ENCODE assay signal across 9 cellular contexts in the genomic region with DNA sequence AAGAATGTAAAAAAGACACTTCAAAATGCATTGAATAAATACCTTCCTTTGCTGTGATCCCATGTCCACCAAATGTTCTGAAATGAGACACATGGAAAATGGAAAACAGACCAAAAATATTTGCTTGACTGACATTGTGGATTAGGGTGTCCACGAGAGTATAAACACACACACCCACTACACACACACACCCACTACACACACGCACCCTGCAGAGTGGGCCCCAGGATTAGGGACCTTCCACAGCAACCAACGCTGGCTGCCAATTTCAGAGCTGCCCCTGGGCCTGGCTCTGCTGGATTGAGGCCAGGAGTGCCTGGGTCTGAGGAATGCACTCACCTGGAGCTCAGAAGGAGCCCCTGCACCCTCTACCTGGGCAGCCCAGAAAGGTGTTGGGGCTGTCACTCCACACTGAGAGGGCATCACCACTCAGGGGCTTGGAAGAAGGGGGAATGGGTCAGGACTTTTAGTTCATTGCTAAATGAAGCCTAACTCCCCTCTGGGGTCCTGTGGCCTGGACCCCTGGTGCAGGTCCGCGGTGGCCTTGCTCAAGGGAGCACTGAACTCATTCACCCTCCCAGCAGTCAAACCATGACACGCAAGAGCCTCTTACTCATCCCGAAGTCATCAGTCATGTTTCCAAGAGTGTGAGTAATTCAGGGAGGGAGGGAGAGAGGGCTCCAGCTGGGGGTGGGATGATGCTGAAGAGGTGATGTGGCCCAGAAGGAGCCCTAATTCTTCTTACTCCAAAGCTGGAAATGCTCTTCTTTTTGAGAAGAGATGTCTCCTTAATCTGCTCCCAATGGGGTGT. TPM values are rescaled to one million over a fixed set of nuclear protein-coding genes. Genes with fewer than 3 reads are reported as not detected.
DNase-seq lines count a peak whose midpoint lies in the region; ATAC-seq and TF ChIP-seq lines count a peak whose summit lies in the region.
"Had no signal": no experiment of that assay in that cellular context is flagged by ENCODE, and none has a peak within 500 bp of the region (broad histone marks: within the 10 kb centered on the region; RNA-seq: fewer than 3 reads in every experiment).

No MANE protein-coding gene starts in this region.

- CTCF ChIA-PET in activated CD4-positive, alpha-beta T cell treated with anti-CD3 and anti-CD28 coated beads for 36 hours (lab: Charles Lee): interaction anchor here (0.5 to 1.4 kb wide), 7 partner anchors 21 to 763 kb away, joined by 3 to 5 read pairs (median 4); no protein-coding TSS in a partner anchor
- CTCF ChIA-PET in activated CD4-positive, alpha-beta memory T cell treated with anti-CD3 and anti-CD28 coated beads, Interleukin-2, amount 10 ng/mL, durations not matched to agents 7 days and 5 days (lab: Charles Lee): interaction anchor here (0.9 to 1.5 kb wide), 4 partner anchors 10 to 762 kb away, joined by 3 to 4 read pairs (median 3); no protein-coding TSS in a partner anchor

- H3K27ac Mint-ChIP-seq in activated CD4-positive, alpha-beta T cell treated with anti-CD3 and anti-CD28 coated beads for 36 hours: peak overlapping the region; percentile 97
- no peak overlapping the region for H3K27ac Mint-ChIP-seq in activated CD4-positive, alpha-beta memory T cell treated with anti-CD3 and anti-CD28 coated beads, Interleukin-2, amount 10 ng/mL, durations not matched to agents 7 days and 5 days
- H3K27ac Mint-ChIP-seq: memory B cell had no signal

- H3K27me3 Mint-ChIP-seq in activated CD4-positive, alpha-beta T cell treated with anti-CD3 and anti-CD28 coated beads for 36 hours: no peaks in the 10 kb centered on the region
- H3K27me3 Mint-ChIP-seq in activated CD4-positive, alpha-beta memory T cell treated with anti-CD3 and anti-CD28 coated beads, Interleukin-2, amount 10 ng/mL, durations not matched to agents 7 days and 5 days: no peaks in the 10 kb centered on the region

- H3K36me3 Mint-ChIP-seq in activated CD4-positive, alpha-beta T cell treated with anti-CD3 and anti-CD28 coated beads for 36 hours (ENCODE audit: low read depth): peaks cover 2% of the 10 kb centered on the region
- peaks cover 6% of the 10 kb centered on the region for H3K36me3 Mint-ChIP-seq in activated CD4-positive, alpha-beta memory T cell treated with anti-CD3 and anti-CD28 coated beads, Interleukin-2, amount 10 ng/mL, durations not matched to agents 7 days and 5 days (ENCODE audit: low read depth)
- H3K36me3 Mint-ChIP-seq: memory B cell had no signal

- H3K4me3 Mint-ChIP-seq in activated CD4-positive, alpha-beta T cell treated with anti-CD3 and anti-CD28 coated beads for 36 hours: peak overlapping the region; percentile 53
- H3K4me3 Mint-ChIP-seq in activated CD4-positive, alpha-beta memory T cell treated with anti-CD3 and anti-CD28 coated beads, Interleukin-2, amount 10 ng/mL, durations not matched to agents 7 days and 5 days: no peak overlapping the region
- H3K4me3 Mint-ChIP-seq: memory B cell had no signal

- peaks cover 81% of the 10 kb centered on the region for H3K4me1 Mint-ChIP-seq in activated CD4-positive, alpha-beta T cell treated with anti-CD3 and anti-CD28 coated beads for 36 hours
- peaks cover 64% of the 10 kb centered on the region for H3K4me1 Mint-ChIP-seq in activated CD4-positive, alpha-beta memory T cell treated with anti-CD3 and anti-CD28 coated beads, Interleukin-2, amount 10 ng/mL, durations not matched to agents 7 days and 5 days
- H3K4me1 Mint-ChIP-seq: memory B cell had no signal

- POLR2A ChIA-PET in activated CD4-positive, alpha-beta T cell treated with anti-CD3 and anti-CD28 coated beads for 36 hours (lab: Charles Lee): interaction anchor here (0.5 to 1.6 kb wide), 3 partner anchors 35 to 55 kb away, joined by 3 to 5 read pairs (median 4); a partner anchor contains a TSS
- POLR2A ChIA-PET in activated CD4-positive, alpha-beta memory T cell treated with anti-CD3 and anti-CD28 coated beads, Interleukin-2, amount 10 ng/mL, durations not matched to agents 7 days and 5 days (lab: Charles Lee): interaction anchor here (0.6 to 1.4 kb wide), 3 partner anchors 31 to 555 kb away, joined by 3 to 6 read pairs (median 4); a partner anchor contains a TSS

- H3K9me3 Mint-ChIP-seq in activated CD4-positive, alpha-beta T cell treated with anti-CD3 and anti-CD28 coated beads for 36 hours (ENCODE audit: low read depth): peaks cover 2% of the 10 kb centered on the region
- H3K9me3 Mint-ChIP-seq in activated CD4-positive, alpha-beta memory T cell treated with anti-CD3 and anti-CD28 coated beads, Interleukin-2, amount 10 ng/mL, durations not matched to agents 7 days and 5 days: no peaks in the 10 kb centered on the region

- no peak for TF ChIP-seq CTCF in foreskin keratinocyte (conservative IDR thresholded peaks at IDR 0.05)

- peak overlapping the region; percentile 98 for H3K27ac ChIP-seq in foreskin keratinocyte

- H3K4me1 ChIP-seq in foreskin keratinocyte: peaks cover 33% of the 10 kb centered on the region

- DNase-seq in activated CD4-positive, alpha-beta T cell treated with anti-CD3 and anti-CD28 coated beads for 36 hours: peak; percentile 85
- DNase-seq in activated CD4-positive, alpha-beta T cell treated with anti-CD3 and anti-CD28 coated beads, Interleukin-2, amount 50 U/mL, for 1 hour: no peak
- peak; percentile 33 for DNase-seq in activated CD4-positive, alpha-beta memory T cell treated with anti-CD3 and anti-CD28 coated beads, Interleukin-2, amount 10 ng/mL, durations not matched to agents 7 days and 5 days
- peak; percentile 94 to 98 for DNase-seq in foreskin keratinocyte
- DNase-seq in stimulated activated CD8-positive, alpha-beta memory T cell treated with anti-CD3 and anti-CD28 coated beads, Interleukin-4, amount 100 ng/mL, for 48 hours: peak; percentile 74
- DNase-seq in HuH-7.5 (ENCODE audit: low spot score): no peak
- DNase-seq in NCI-H526 (lab: John Stamatoyannopoulos, UW): no peak
- no peak for DNase-seq in COLO668 (lab: John Stamatoyannopoulos, UW; ENCODE audit: unreplicated experiment)

- H3K27me3 ChIP-seq in foreskin keratinocyte: no peaks in the 10 kb centered on the region

- intact Hi-C loops in activated CD4-positive, alpha-beta T cell treated with anti-CD3 and anti-CD28 coated beads for 36 hours (cut with DNase I, micrococcal nuclease): loop anchor here (1.0 to 10.0 kb wide), 10 partner anchors 20 to 1819 kb away; a partner anchor contains a TSS

- peak; percentile 70 for ATAC-seq in activated CD4-positive, alpha-beta T cell treated with anti-CD3 and anti-CD28 coated beads for 36 hours
- peak; percentile 89 for ATAC-seq in foreskin keratinocyte

RNA-seq across cellular contexts. Expression of a gene that starts 50.2 kb away (rescaled TPM):
- total RNA-seq in activated CD4-positive, alpha-beta T cell treated with anti-CD3 and anti-CD28 coated beads for 36 hours: 1 to 10 TPM in 1 of 2 experiments, under 1 TPM in 1; 0.87 to 1.1 TPM
- 1 to 10 TPM; 1.1 to 1.2 TPM for total RNA-seq in activated CD4-positive, alpha-beta memory T cell treated with anti-CD3 and anti-CD28 coated beads, Interleukin-2, amount 10 ng/mL, durations not matched to agents 7 days and 5 days
- total RNA-seq in foreskin keratinocyte: 3.7 and 3.8 TPM in 2 replicates
- polyA plus RNA-seq in foreskin keratinocyte: 2.1 and 2.2 TPM in 2 replicates

RNA-seq across cellular contexts. Expression of a gene that starts 53.0 kb away (rescaled TPM):
- total RNA-seq in activated CD4-positive, alpha-beta T cell treated with anti-CD3 and anti-CD28 coated beads for 36 hours: 100 to 1,000 TPM; 135 to 225 TPM
- total RNA-seq in activated CD4-positive, alpha-beta memory T cell treated with anti-CD3 and anti-CD28 coated beads, Interleukin-2, amount 10 ng/mL, durations not matched to agents 7 days and 5 days: 100 to 1,000 TPM in 1 of 2 experiments, 10 to 100 TPM in 1; 96.4 to 100 TPM
- total RNA-seq in foreskin keratinocyte: 35.6 and 38.5 TPM in 2 replicates
- 13.6 and 16.9 TPM in 2 replicates for polyA plus RNA-seq in foreskin keratinocyte

Comparison
In these comparisons a context has a peak if more than half of its experiments do, and no peak if none do; other contexts are left out.
1. DNase-seq: peak in activated CD4-positive, alpha-beta T cell treated with anti-CD3 and anti-CD28 coated beads for 36 hours (single experiment), activated CD4-positive, alpha-beta memory T cell treated with anti-CD3 and anti-CD28 coated beads, Interleukin-2, amount 10 ng/mL, durations not matched to agents 7 days and 5 days (single experiment), foreskin keratinocyte (2 of 2) and stimulated activated CD8-positive, alpha-beta memory T cell treated with anti-CD3 and anti-CD28 coated beads, Interleukin-4, amount 100 ng/mL, for 48 hours (single experiment); none in activated CD4-positive, alpha-beta T cell treated with anti-CD3 and anti-CD28 coated beads, Interleukin-2, amount 50 U/mL, for 1 hour (single experiment), HuH-7.5 (single experiment), NCI-H526 (0 of 2) and COLO668 (single experiment).